Comparison of ENCODE assay signal across 8 cellular contexts in genomic region chr10:58385784-58386112, GRCh38. TPM values are rescaled to one million over a fixed set of nuclear protein-coding genes. Genes with fewer than 3 reads are reported as not detected.
DNase-seq lines count a peak whose midpoint lies in the region; ATAC-seq, FAIRE-seq and TF ChIP-seq lines count a peak whose summit lies in the region.

No MANE protein-coding gene starts in this region.

- H3K27ac ChIP-seq in brain microvascular endothelial cell (peak overlapping the region; percentile 76), keratinocyte (ENCODE audit: control insufficient read depth, insufficient read depth, low read length) (peak overlapping the region; percentile 91)

- TF ChIP-seq CTCF in brain microvascular endothelial cell (IDR thresholded peaks at IDR 0.05; ENCODE audit: low read depth, low read length, missing control alignments) (no peak), keratinocyte (optimal IDR thresholded peaks at IDR 0.05 in 1 of 3, IDR thresholded peaks at IDR 0.05 in 1 of 3, conservative IDR thresholded peaks at IDR 0.05 in 1 of 3; ENCODE audit: extremely low read depth in 1 of 3, insufficient read depth in 2 of 3, low read length in 3 of 3) (no peak)

- peak; percentile 43 for DNase-seq in activated CD4-positive, alpha-beta T cell treated with anti-CD3 and anti-CD28 coated beads for 48 hours
- DNase-seq in activated CD4-positive, alpha-beta T cell treated with anti-CD3 and anti-CD28 coated beads, Interleukin-2, amount 50 U/mL, for 1 hour: no peak
- DNase-seq in NCI-H69 (lab: John Stamatoyannopoulos, UW) (peak; percentile 52), brain microvascular endothelial cell (peak; percentile 12), keratinocyte (ENCODE audit: low read depth, low spot score) (no peak), superior temporal gyrus (ENCODE audit: extremely low spot score) (no peak)
- DNase-seq in stimulated activated CD8-positive, alpha-beta memory T cell treated with anti-CD3 and anti-CD28 coated beads, Interleukin-4, amount 100 ng/mL, for 48 hours: peak; percentile 40

- peaks cover 17% of the 10 kb centered on the region for H3K4me1 ChIP-seq in keratinocyte (ENCODE audit: control insufficient read depth, extremely low read depth, insufficient read depth, low read length)

- peak overlapping the region; percentile 90 for H3K9ac ChIP-seq in keratinocyte (ENCODE audit: control insufficient read depth, extremely low read depth, insufficient read depth, low read length)

- FAIRE-seq in keratinocyte (lab: Jason Lieb, UNC): no peak

- H3K36me3 ChIP-seq in brain microvascular endothelial cell (replicated peaks) (peaks cover 5% of the 10 kb centered on the region), keratinocyte (ENCODE audit: control insufficient read depth in 2 of 2, extremely low read depth in 1 of 2, insufficient read depth in 2 of 2, low read length in 2 of 2) (peaks cover 3 to 26% of the 10 kb centered on the region in 2 experiments)

- no peaks in the 10 kb centered on the region for H3K27me3 ChIP-seq in brain microvascular endothelial cell (replicated peaks)
- no peaks in the 10 kb centered on the region for H3K27me3 ChIP-seq in keratinocyte (ENCODE audit: control insufficient read depth, extremely low read depth, insufficient read depth, low read length)

- H3K79me2 ChIP-seq in keratinocyte (ENCODE audit: control insufficient read depth, insufficient read depth, low read length): peaks cover 38% of the 10 kb centered on the region

- in situ Hi-C loops in brain microvascular endothelial cell (cut with HindIII; ENCODE audit: low pct_ligation_motif_present, low sequenced_read_pairs): no loop called here

- H2AFZ ChIP-seq in keratinocyte (ENCODE audit: control insufficient read depth, low read length): peak overlapping the region; percentile 89

- peak; percentile 4 for ATAC-seq in HG02588 (IDR thresholded peaks at IDR 0.05; ENCODE audit: unreplicated experiment)

- H3K9me3 ChIP-seq in keratinocyte (ENCODE audit: control insufficient read depth, low read depth, low read length): no peaks in the 10 kb centered on the region

- dilution Hi-C loops in keratinocyte (cut with MboI; ENCODE audit: extremely low pct_ligation_motif_present, low sequenced_read_pairs): no loop called here

- peak overlapping the region; percentile 89 for H3K4me3 ChIP-seq in brain microvascular endothelial cell (ENCODE audit: low read depth, low read length)
- H3K4me3 ChIP-seq in keratinocyte (ENCODE audit: control insufficient read depth in 2 of 3, extremely low read depth in 1 of 3, insufficient read depth in 2 of 3, low read depth in 1 of 3, low read length in 3 of 3): peak overlapping the region; percentile 93 to 99 (median 98)

- no peaks in the 10 kb centered on the region for H4K20me1 ChIP-seq in keratinocyte (ENCODE audit: control insufficient read depth, extremely low read depth, insufficient read depth, low read length)

- no peaks in the 10 kb centered on the region for H3K9me1 ChIP-seq in keratinocyte (ENCODE audit: control insufficient read depth, extremely low read depth, insufficient read depth, low read length)

- H3K4me2 ChIP-seq in keratinocyte (ENCODE audit: control insufficient read depth, extremely low read depth, insufficient read depth, low read depth, low read length): peak overlapping the region; percentile 93

RNA-seq across cellular contexts. Expression of gene TFAM, which starts 0.5 kb away (rescaled TPM):
- 11.5 to 25.1 TPM (median 20.3 TPM) in 3 replicates for polyA plus RNA-seq in keratinocyte
- polyA plus RNA-seq in keratinocyte (2011; ENCODE audit: low read depth): 78.9 TPM
- polyA plus RNA-seq in keratinocyte (2011; cell fraction: cytosol; rRNA removed): 10.1 and 11.1 TPM in 2 replicates
- polyA plus RNA-seq in keratinocyte (2011; cell fraction: nucleus; rRNA removed): 8.7 and 11.6 TPM in 2 replicates
- 18.0 and 34.5 TPM in 2 replicates for polyA plus RNA-seq in keratinocyte (2012; ENCODE audit: low replicate concordance)
- 10.0 to 11.5 TPM (median 10.7 TPM) in 3 replicates for polyA minus RNA-seq in keratinocyte
- 18.4 TPM for polyA minus RNA-seq in keratinocyte (2011; cell fraction: cytosol; rRNA and poly(A)+ RNA removed)
- 10.4 and 13.6 TPM in 2 replicates for polyA minus RNA-seq in keratinocyte (2011; cell fraction: nucleus; rRNA and poly(A)+ RNA removed)

RNA-seq across cellular contexts. Expression of gene UBE2D1, which starts 50.9 kb away (rescaled TPM):
- polyA plus RNA-seq in keratinocyte: 11.0 to 25.4 TPM (median 15.9 TPM) in 3 replicates
- polyA plus RNA-seq in keratinocyte (2011; ENCODE audit: low read depth): 4.2 TPM
- 12.4 and 24.9 TPM in 2 replicates for polyA plus RNA-seq in keratinocyte (2011; cell fraction: cytosol; rRNA removed)
- polyA plus RNA-seq in keratinocyte (2011; cell fraction: nucleus; rRNA removed): 11.6 and 16.8 TPM in 2 replicates
- 10.8 and 13.6 TPM in 2 replicates for polyA plus RNA-seq in keratinocyte (2012; ENCODE audit: low replicate concordance)
- polyA minus RNA-seq in keratinocyte: 1.2 to 6.3 TPM (median 6.0 TPM) in 3 replicates
- polyA minus RNA-seq in keratinocyte (2011; cell fraction: cytosol; rRNA and poly(A)+ RNA removed): 10.4 TPM
- polyA minus RNA-seq in keratinocyte (2011; cell fraction: nucleus; rRNA and poly(A)+ RNA removed): 5.4 and 9.2 TPM in 2 replicates

Comparison
In these comparisons a context has a peak if more than half of its experiments do, and no peak if none do; other contexts are left out.
1. DNase-seq: peak in activated CD4-positive, alpha-beta T cell treated with anti-CD3 and anti-CD28 coated beads for 48 hours (single experiment), NCI-H69 (single experiment), brain microvascular endothelial cell (single experiment) and stimulated activated CD8-positive, alpha-beta memory T cell treated with anti-CD3 and anti-CD28 coated beads, Interleukin-4, amount 100 ng/mL, for 48 hours (single experiment); none in activated CD4-positive, alpha-beta T cell treated with anti-CD3 and anti-CD28 coated beads, Interleukin-2, amount 50 U/mL, for 1 hour (single experiment), keratinocyte (single experiment) and superior temporal gyrus (single experiment).